In the genomic region with DNA sequence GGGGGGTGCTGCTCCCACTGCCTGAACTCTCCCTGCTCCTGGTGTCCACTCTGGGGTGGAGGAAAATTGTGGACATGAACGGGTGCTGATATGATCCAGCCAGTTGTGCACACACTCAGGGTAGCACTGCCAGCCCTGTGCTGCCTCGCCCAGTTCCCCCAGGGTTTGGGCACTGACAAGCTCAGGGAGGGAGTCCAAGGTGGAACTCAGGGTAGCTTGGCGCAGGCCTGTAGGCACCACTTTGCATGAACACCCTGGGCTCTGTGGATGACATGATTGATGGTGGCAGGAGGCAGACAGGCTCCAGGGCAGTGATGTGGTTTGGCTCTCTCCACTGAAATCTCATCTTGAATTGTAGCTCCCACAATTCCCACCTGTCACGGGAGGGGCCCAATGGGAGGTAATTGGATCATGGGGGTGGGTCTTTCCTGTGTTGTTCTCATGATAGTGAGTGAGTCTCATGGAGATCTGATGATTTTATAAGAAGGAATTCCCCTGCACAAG, we compare ENCODE assay signal across 23 cellular contexts.
"Had no signal": no experiment of that assay in that cellular context is flagged by ENCODE, and none has a peak within 500 bp of the region (broad histone marks: within the 10 kb centered on the region; RNA-seq: fewer than 3 reads in every experiment).

No MANE protein-coding gene starts in this region.

- H3K4me3 ChIP-seq: Peyer's patch, SK-N-MC had no signal

- H3K9me3 ChIP-seq: Peyer's patch had no signal

- H3K4me1 ChIP-seq: Peyer's patch had no signal

- DNase-seq: activated B cell treated with CpG ODN at 0.5 μM for 24 hours; activated CD4-positive, alpha-beta T cell treated with anti-CD3 and anti-CD28 coated beads for 1 hour; activated CD4-positive, alpha-beta T cell treated with anti-CD3 and anti-CD28 coated beads, Interleukin-2, amount 10 ng/mL, durations not matched to agents 24 days and 14 days; activated CD4-positive, alpha-beta T cell treated with anti-CD3 and anti-CD28 coated beads, Interleukin-2, amount 50 U/mL, for 48 hours; activated CD8-positive, alpha-beta memory T cell treated with anti-CD3 and anti-CD28 coated beads, Interleukin-2, amount 10 ng/mL, durations not matched to agents 7 days and 5 days; activated effector memory CD4-positive, alpha-beta T cell treated with Interleukin-2 at 50 U/mL for 16 hours; activated naive CD4-positive, alpha-beta T cell; activated T-cell treated with anti-CD3 and anti-CD28 coated beads, Interleukin-2, amount 50 U/mL, for 24 hours; amygdala; Kasumi-1; KBM-7; NCI-H1092; NCI-H1417; NCI-H1930; NCI-H2107; NCI-H446; NCI-H524; Peyer's patch; SHP77 treated with DMSO at 0.1 percent for 48 hours; T-cell; T-helper 2 cell; T1000 had no signal

- ATAC-seq: activated CD8-positive, alpha-beta memory T cell treated with anti-CD3 and anti-CD28 coated beads, Interleukin-2, amount 10 ng/mL, durations not matched to agents 7 days and 5 days; T-cell had no signal

- H3K36me3 ChIP-seq: Peyer's patch had no signal
